ENCODE assay signal across 1 cellular context in the genomic region with DNA sequence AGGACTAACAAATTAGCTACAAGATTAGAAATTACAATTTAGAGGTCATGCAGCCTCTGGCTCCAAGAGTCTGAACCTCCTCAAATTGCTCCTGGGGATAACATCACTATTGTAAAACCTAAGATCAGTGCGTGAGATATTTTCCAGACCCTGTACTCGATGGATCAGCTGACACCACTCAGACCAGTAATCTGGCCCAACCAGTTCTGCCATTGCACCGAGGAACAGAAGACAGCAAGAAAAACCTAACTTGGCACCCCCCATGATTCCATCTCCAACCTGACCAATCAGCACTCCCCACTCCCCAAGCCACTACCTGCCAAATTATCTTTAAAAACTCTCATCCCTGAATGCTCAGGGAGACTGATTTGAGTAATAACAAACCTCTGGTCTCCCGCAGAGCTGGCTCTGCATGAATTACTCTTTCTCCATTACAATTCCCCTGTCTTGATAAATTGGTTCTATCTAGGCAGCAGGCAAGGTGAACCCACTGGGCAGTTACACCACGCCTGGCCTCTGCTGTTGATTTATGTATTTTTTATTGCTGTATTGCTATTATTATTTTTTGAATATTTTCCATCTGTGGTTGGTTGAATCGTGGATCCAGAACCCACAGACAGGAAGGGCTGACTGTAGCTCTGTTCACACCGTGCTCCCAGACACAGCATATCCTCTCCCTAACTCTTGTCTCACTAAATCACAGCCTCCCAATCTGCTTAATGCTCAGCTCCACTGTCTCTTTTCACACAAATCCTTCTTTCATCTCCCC.
TF ChIP-seq lines count a peak whose summit lies in the region.

No MANE protein-coding gene starts in this region.

TF ChIP-seq in HEK293, 187 proteins besides CTCF, POLR2A, EP300 and RAD21 (continued from another document):
- peak; percentile 80 for TF ChIP-seq ZIC2 (tag by site-specific recombination; IDR thresholded peaks at IDR 0.05)
